8 cellular contexts compared by ENCODE assay signal in the genomic region with DNA sequence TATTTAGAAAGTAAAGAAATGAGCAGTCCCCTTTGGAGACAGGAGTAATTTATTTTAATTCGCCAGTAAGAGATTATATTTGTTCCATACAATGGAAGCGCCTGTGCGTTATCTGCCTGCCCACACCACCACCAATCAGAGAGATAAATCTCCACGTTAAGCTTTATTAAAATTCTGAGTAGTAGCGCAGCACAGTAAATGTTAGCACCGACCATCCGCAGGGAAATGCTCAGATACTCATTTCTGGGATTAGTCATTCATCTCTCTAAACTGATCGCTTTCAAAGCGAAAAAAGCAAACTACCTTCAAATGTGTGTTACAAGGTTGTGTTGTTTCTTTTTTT. TPM values are rescaled to one million over a fixed set of nuclear protein-coding genes. Genes with fewer than 3 reads are reported as not detected.
A peak's percentile ranks its signal among the peaks of the same experiment; 100 is the strongest.
DNase-seq lines count a peak whose midpoint lies in the region; ATAC-seq and TF ChIP-seq lines count a peak whose summit lies in the region.

No MANE protein-coding gene starts in this region.

- CTCF ChIA-PET in IMR-90 (lab: Yijun Ruan, JAX) = interaction anchor here (0.5 to 1.2 kb wide), 6 partner anchors 11 to 330 kb away, joined by 3 to 4 read pairs (median 3); no protein-coding TSS in a partner anchor

- no CpG with 5 or more reads among the region's 9 CpGs for WGBS in IMR-90 (ENCODE audit: extremely low coverage in 2 of 2, insufficient read length in 1 of 2), 2 experiments

- peaks cover 43% of the 10 kb centered on the region for H3K4me1 Mint-ChIP-seq in activated naive CD8-positive, alpha-beta T cell (ENCODE audit: low read depth)

- no peak overlapping the region for H2AFZ ChIP-seq in IMR-90 (replicated peaks; ENCODE audit: low read length, poor library complexity)

- peak overlapping the region; percentile 7 to 15; a peak in 1 of 4 replicates for H4K8ac ChIP-seq in IMR-90 (ENCODE audit: low read depth in 2 of 2, low read length in 2 of 2)

- intact Hi-C loops in IMR-90 (cut with micrococcal nuclease) = loop anchor here (1.0 to 10.0 kb wide), 5 partner anchors 105 to 320 kb away; no protein-coding TSS in a partner anchor

- no peak for DNase-seq in BE2C
- DNase-seq in IMR-90 = peak; percentile 49
- DNase-seq in iris pigment epithelial cell (ENCODE audit: low read depth) = peak; percentile 49
- no peak for DNase-seq in activated CD8-positive, alpha-beta memory T cell treated with anti-CD3 and anti-CD28 coated beads, Interleukin-2, amount 50 U/mL, for 48 hours
- no peak for DNase-seq in AG20443 (ENCODE audit: low spot score)

- peak overlapping the region; percentile 84 for H3K56ac ChIP-seq in IMR-90 (ENCODE audit: extremely low read depth, insufficient read depth, low read length)

- no peak for ATAC-seq in IMR-90 (ENCODE audit: low read depth)
- ATAC-seq in GM21360 (IDR thresholded peaks at IDR 0.05; ENCODE audit: unreplicated experiment) = no peak

- peak overlapping the region; percentile 81 for H3K27ac Mint-ChIP-seq in activated naive CD8-positive, alpha-beta T cell

- POLR2A ChIA-PET in IMR-90 (lab: Charles Lee; ENCODE audit: unreplicated experiment) = interaction anchor here (0.5 to 1.3 kb wide), 3 partner anchors 25 to 158 kb away, joined by 6 to 12 read pairs (median 8); no protein-coding TSS in a partner anchor

- no peaks in the 10 kb centered on the region for H3K9me3 ChIP-seq in BE2C
- no peaks in the 10 kb centered on the region for H3K9me3 ChIP-seq in IMR-90 (ENCODE audit: control insufficient read depth, insufficient read depth, low read length)

- BruUV-seq in IMR-90 (replicated peaks; lab: Mats Ljungman, UMichigan) = TSS peak; percentile 52

- 0 out of 3 replicates have a peak overlapping the region, but pooled peaks have one; percentile 1 for H2BK15ac ChIP-seq in IMR-90 (ENCODE audit: low read depth, low read length)

- H3K4me2 ChIP-seq in IMR-90 (ENCODE audit: low read depth, low read length) = peak overlapping the region; percentile 97

- H3K79me1 ChIP-seq in IMR-90 (ENCODE audit: low read depth in 1 of 2, low read length in 2 of 2) = peaks cover 0 to 50% of the 10 kb centered on the region in 2 experiments; a peak in 2 of 4 replicates

- H2BK120ac ChIP-seq in IMR-90 (ENCODE audit: low read depth, low read length) = 0 out of 2 replicates have a peak overlapping the region, but pooled peaks have one; percentile 1

- no peak overlapping the region for H2AK9ac ChIP-seq in IMR-90 (replicated peaks; ENCODE audit: low read depth, low read length, poor library complexity)

- TF ChIP-seq POLR2A in IMR-90 (IDR thresholded peaks at IDR 0.05; ENCODE audit: low read depth, low read length) = peak; percentile 19; the same call in 1 of the 2 replicates

- no peak overlapping the region; the same call in 1 of the 2 replicates for H4K91ac ChIP-seq in IMR-90 (ENCODE audit: insufficient read depth, low read depth, low read length)

- no peak for TF ChIP-seq RAD21 in IMR-90 (IDR thresholded peaks at IDR 0.05; ENCODE audit: low read length)

- H3K9me1 ChIP-seq in IMR-90 (ENCODE audit: insufficient read depth, low read length) = peaks cover 20% of the 10 kb centered on the region

- no peaks in the 10 kb centered on the region for H3K9me3 Mint-ChIP-seq in activated naive CD8-positive, alpha-beta T cell (ENCODE audit: low read depth)

- H2BK20ac ChIP-seq in IMR-90 (ENCODE audit: low read depth, low read length) = no peak overlapping the region

- peaks cover 56% of the 10 kb centered on the region for H4K20me1 ChIP-seq in IMR-90 (ENCODE audit: insufficient read depth, low read length)

- H3K23ac ChIP-seq in IMR-90 (ENCODE audit: low read depth, low read length) = peak overlapping the region; percentile 81

- no peak for TF ChIP-seq CTCF in BE2C (IDR thresholded peaks at IDR 0.05; ENCODE audit: low read depth, low read length)
- no peak for TF ChIP-seq CTCF in IMR-90 (conservative IDR thresholded peaks at IDR 0.05; ENCODE audit: low read depth, low read length)

- dilution Hi-C loops in IMR-90 (cut with HindIII; ENCODE audit: low sequenced_read_pairs, unreplicated experiment) = no loop called here

- peak overlapping the region; percentile 42; the same call in 1 of the 2 replicates for H3K4ac ChIP-seq in IMR-90 (ENCODE audit: low read depth, low read length)

- peaks cover 9% of the 10 kb centered on the region for H3K36me3 Mint-ChIP-seq in activated naive CD8-positive, alpha-beta T cell

- H3K4me1 ChIP-seq in BE2C (peaks cover 10% of the 10 kb centered on the region), IMR-90 (ENCODE audit: control insufficient read depth, insufficient read depth, low read length) (peaks cover 33% of the 10 kb centered on the region)

- no peak overlapping the region for H2AK5ac ChIP-seq in IMR-90 (ENCODE audit: low read depth, low read length)

- H2BK5ac ChIP-seq in IMR-90 (ENCODE audit: low read depth, low read length, poor library complexity, severe bottlenecking) = peak overlapping the region; percentile 28

- H3K4me3 ChIP-seq in BE2C (ENCODE audit: low read depth, low read length) (peak overlapping the region; percentile 77), IMR-90 (ENCODE audit: insufficient read depth, low read depth, low read length) (peak overlapping the region; percentile 95)

- peak overlapping the region; percentile 98 for H3K9ac ChIP-seq in IMR-90 (ENCODE audit: low read depth, low read length)

- no peaks in the 10 kb centered on the region for H3K27me3 Mint-ChIP-seq in activated naive CD8-positive, alpha-beta T cell

- in situ Hi-C loops in IMR-90 (cut with MboI; ENCODE audit: low sequenced_read_pairs) = loop anchor here (5.0 to 10.0 kb wide), 2 partner anchors 52 to 320 kb away; no protein-coding TSS in a partner anchor

- H3K27ac ChIP-seq in IMR-90 (ENCODE audit: insufficient read depth, low read length) (peak overlapping the region; percentile 91), temporal lobe (ENCODE audit: low read depth, low read length) (peak overlapping the region; percentile 66)

- H4K5ac ChIP-seq in IMR-90 (ENCODE audit: low read depth, low read length) = no peak overlapping the region; the same call in 1 of the 2 replicates

- H3K4me3 Mint-ChIP-seq in activated naive CD8-positive, alpha-beta T cell = peak overlapping the region; percentile 95

- peak overlapping the region; percentile 88; the same call in 1 of the 2 replicates for H3K18ac ChIP-seq in IMR-90 (ENCODE audit: low read depth, low read length)

- H3K36me3 ChIP-seq in BE2C (peaks cover 15% of the 10 kb centered on the region), IMR-90 (ENCODE audit: control insufficient read depth, insufficient read depth, low read length) (peaks cover 23% of the 10 kb centered on the region)

- H3K27me3 ChIP-seq in BE2C (no peaks in the 10 kb centered on the region), IMR-90 (ENCODE audit: control insufficient read depth, insufficient read depth, low read length) (no peaks in the 10 kb centered on the region)

- peak overlapping the region; percentile 79 for H3K14ac ChIP-seq in IMR-90 (replicated peaks; ENCODE audit: low read depth, low read length)

TF ChIP-seq in IMR-90, 13 proteins besides CTCF, POLR2A, EP300 and RAD21:
- TF ChIP-seq MAZ (IDR thresholded peaks at IDR 0.05; ENCODE audit: borderline replicate concordance, low read depth, low read length) = no peak
- TF ChIP-seq CEBPB (IDR thresholded peaks at IDR 0.05; ENCODE audit: low read depth, low read length) = no peak
- TF ChIP-seq MAFK (IDR thresholded peaks at IDR 0.05; ENCODE audit: low read depth, low read length) = no peak
- TF ChIP-seq, protein P1, sequence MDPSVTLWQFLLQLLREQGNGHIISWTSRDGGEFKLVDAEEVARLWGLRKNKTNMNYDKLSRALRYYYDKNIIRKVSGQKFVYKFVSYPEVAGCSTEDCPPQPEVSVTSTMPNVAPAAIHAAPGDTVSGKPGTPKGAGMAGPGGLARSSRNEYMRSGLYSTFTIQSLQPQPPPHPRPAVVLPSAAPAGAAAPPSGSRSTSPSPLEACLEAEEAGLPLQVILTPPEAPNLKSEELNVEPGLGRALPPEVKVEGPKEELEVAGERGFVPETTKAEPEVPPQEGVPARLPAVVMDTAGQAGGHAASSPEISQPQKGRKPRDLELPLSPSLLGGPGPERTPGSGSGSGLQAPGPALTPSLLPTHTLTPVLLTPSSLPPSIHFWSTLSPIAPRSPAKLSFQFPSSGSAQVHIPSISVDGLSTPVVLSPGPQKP (IDR thresholded peaks at IDR 0.05; ENCODE audit: borderline replicate concordance, low read depth, low read length) = no peak
- no peak for TF ChIP-seq RFX5 (IDR thresholded peaks at IDR 0.05; ENCODE audit: low read depth, low read length)
- no peak for TF ChIP-seq CHD1 (IDR thresholded peaks at IDR 0.05; ENCODE audit: low read depth, low read length)
- TF ChIP-seq FOS (IDR thresholded peaks at IDR 0.05; ENCODE audit: low read depth, low read length) = no peak
- TF ChIP-seq MXI1 (IDR thresholded peaks at IDR 0.05; ENCODE audit: borderline replicate concordance, low read depth, low read length) = no peak
- TF ChIP-seq, protein P2, sequence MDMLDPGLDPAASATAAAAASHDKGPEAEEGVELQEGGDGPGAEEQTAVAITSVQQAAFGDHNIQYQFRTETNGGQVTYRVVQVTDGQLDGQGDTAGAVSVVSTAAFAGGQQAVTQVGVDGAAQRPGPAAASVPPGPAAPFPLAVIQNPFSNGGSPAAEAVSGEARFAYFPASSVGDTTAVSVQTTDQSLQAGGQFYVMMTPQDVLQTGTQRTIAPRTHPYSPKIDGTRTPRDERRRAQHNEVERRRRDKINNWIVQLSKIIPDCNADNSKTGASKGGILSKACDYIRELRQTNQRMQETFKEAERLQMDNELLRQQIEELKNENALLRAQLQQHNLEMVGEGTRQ (IDR thresholded peaks at IDR 0.05; ENCODE audit: low read depth, low read length) = no peak
- TF ChIP-seq BHLHE40 (IDR thresholded peaks at IDR 0.05; ENCODE audit: low read depth, low read length) = no peak
- no peak for TF ChIP-seq SMC3 (IDR thresholded peaks at IDR 0.05; ENCODE audit: low read depth, low read length)
- no peak for TF ChIP-seq RCOR1 (IDR thresholded peaks at IDR 0.05; ENCODE audit: insufficient replicate concordance, low read length)
- TF ChIP-seq NFE2L2 (IDR thresholded peaks at IDR 0.05; ENCODE audit: low read depth, low read length) = no peak

RNA-seq across cellular contexts. Expression of a gene that starts 1.2 kb away (rescaled TPM):
- 21.9 TPM for polyA plus RNA-seq in BE2C (2012; ENCODE audit: insufficient read depth, insufficient read length, low read depth)
- total RNA-seq in IMR-90 (2012; rRNA removed) = 20.6 and 21.7 TPM in 2 replicates
- polyA plus RNA-seq in IMR-90 (2012; rRNA removed) = 21.3 and 22.8 TPM in 2 replicates
- polyA plus RNA-seq in IMR-90 (2012; cell fraction: cytosol; rRNA removed) = 18.3 and 18.4 TPM in 2 replicates
- 42.7 and 92.6 TPM in 2 replicates for polyA plus RNA-seq in IMR-90 (2012; cell fraction: nucleus; rRNA removed; ENCODE audit: low replicate concordance)
- 9.6 TPM for total RNA-seq in temporal lobe

Comparison
In these comparisons a context has a peak if more than half of its experiments do, and no peak if none do; other contexts are left out.
1. DNase-seq: peak in IMR-90 (single experiment) and iris pigment epithelial cell (single experiment); none in BE2C (single experiment), activated CD8-positive, alpha-beta memory T cell treated with anti-CD3 and anti-CD28 coated beads, Interleukin-2, amount 50 U/mL, for 48 hours (single experiment) and AG20443 (single experiment).